Comparison of ENCODE assay signal across 8 cellular contexts in the genomic region with DNA sequence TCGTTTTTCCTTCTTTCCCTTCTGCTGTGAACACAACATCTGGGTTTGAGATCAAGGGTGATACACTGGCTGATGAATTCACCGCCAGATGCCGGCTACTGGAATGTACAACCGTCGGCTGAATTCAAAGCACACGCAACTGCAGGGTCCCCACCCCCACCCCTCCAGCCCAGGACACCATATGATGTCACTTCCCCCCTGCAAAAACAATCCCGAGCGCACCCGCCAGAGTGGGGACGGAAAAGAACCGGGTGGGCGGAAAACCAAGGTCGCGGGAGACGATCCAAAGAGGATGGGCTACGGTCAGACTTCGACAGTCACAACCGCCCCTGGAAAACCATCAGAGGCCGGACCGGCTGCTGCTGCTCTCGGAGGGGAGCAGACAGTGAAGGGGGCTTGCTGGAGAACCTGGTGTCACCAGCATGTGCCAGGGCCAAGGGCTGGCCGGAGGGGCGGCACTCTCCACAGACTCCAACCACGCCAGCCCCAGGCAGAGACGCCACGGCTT.
DNase-seq lines count a peak whose midpoint lies in the region; ATAC-seq and TF ChIP-seq lines count a peak whose summit lies in the region.

No MANE protein-coding gene starts in this region.

- DNase-seq in activated naive CD8-positive, alpha-beta T cell treated with anti-CD3 and anti-CD28 coated beads, Interleukin-2, amount 50 U/mL, for 24 hours: peak; percentile 36
- DNase-seq in hepatic stellate cell (ENCODE audit: low spot score) (peak; percentile 92), HK-2 (ENCODE audit: unreplicated experiment) (no peak), NCI-H1048 (lab: John Stamatoyannopoulos, UW) (no peak), GM13977 (ENCODE audit: low spot score) (no peak), SKM-1 (lab: John Stamatoyannopoulos, UW; ENCODE audit: unreplicated experiment) (no peak)
- DNase-seq in stimulated activated CD4-positive, alpha-beta T cell treated with anti-CD3 and anti-CD28 coated beads, Interleukin-2, amount 100 ng/mL, for 24 hours: peak; percentile 30 to 42

- peak overlapping the region; percentile 64 for H3K27ac Mint-ChIP-seq in activated naive CD8-positive, alpha-beta T cell treated with anti-CD3 and anti-CD28 coated beads, Interleukin-2, amount 50 U/mL, for 24 hours

- H3K4me1 Mint-ChIP-seq in activated naive CD8-positive, alpha-beta T cell treated with anti-CD3 and anti-CD28 coated beads, Interleukin-2, amount 50 U/mL, for 24 hours: peaks cover 30% of the 10 kb centered on the region

- H3K9me3 Mint-ChIP-seq in activated naive CD8-positive, alpha-beta T cell treated with anti-CD3 and anti-CD28 coated beads, Interleukin-2, amount 50 U/mL, for 24 hours: no peaks in the 10 kb centered on the region

- no peaks in the 10 kb centered on the region for H3K36me3 Mint-ChIP-seq in activated naive CD8-positive, alpha-beta T cell treated with anti-CD3 and anti-CD28 coated beads, Interleukin-2, amount 50 U/mL, for 24 hours (ENCODE audit: low read depth)

- peak overlapping the region; percentile 46 for H3K27ac ChIP-seq in KOPT-K1 (ENCODE audit: low read depth, low read length, poor library complexity, severe bottlenecking)

- no peak for TF ChIP-seq CTCF in GM13977 (IDR thresholded peaks at IDR 0.05; ENCODE audit: extremely low read depth, insufficient read depth, missing control alignments)

- in situ Hi-C loops in GM13977 (cut with MboI; ENCODE audit: low pct_unique_long_range_greater_than_20kb, low sequenced_read_pairs, unreplicated experiment): no loop called here

- peak; percentile 27 for ATAC-seq in activated naive CD8-positive, alpha-beta T cell treated with anti-CD3 and anti-CD28 coated beads, Interleukin-2, amount 50 U/mL, for 24 hours

- no peaks in the 10 kb centered on the region for H3K36me3 ChIP-seq in KOPT-K1 (ENCODE audit: insufficient read depth, low read length)

- no peaks in the 10 kb centered on the region for H3K9me3 ChIP-seq in KOPT-K1 (ENCODE audit: insufficient read depth, low read length, poor library complexity, severe bottlenecking)

- peaks cover 2% of the 10 kb centered on the region for H3K27me3 Mint-ChIP-seq in activated naive CD8-positive, alpha-beta T cell treated with anti-CD3 and anti-CD28 coated beads, Interleukin-2, amount 50 U/mL, for 24 hours

- peak overlapping the region; percentile 57 for H3K4me3 Mint-ChIP-seq in activated naive CD8-positive, alpha-beta T cell treated with anti-CD3 and anti-CD28 coated beads, Interleukin-2, amount 50 U/mL, for 24 hours

Comparison
In these comparisons a context has a peak if more than half of its experiments do, and no peak if none do; other contexts are left out.
1. DNase-seq: peak in activated naive CD8-positive, alpha-beta T cell treated with anti-CD3 and anti-CD28 coated beads, Interleukin-2, amount 50 U/mL, for 24 hours (single experiment), hepatic stellate cell (single experiment) and stimulated activated CD4-positive, alpha-beta T cell treated with anti-CD3 and anti-CD28 coated beads, Interleukin-2, amount 100 ng/mL, for 24 hours (2 of 2); none in HK-2 (single experiment), NCI-H1048 (single experiment), GM13977 (single experiment) and SKM-1 (single experiment).